9 cellular contexts compared by ENCODE assay signal in genomic region chr9:33517373-33517772, GRCh38. TPM values are rescaled to one million over a fixed set of nuclear protein-coding genes. Genes with fewer than 3 reads are reported as not detected.
DNase-seq lines count a peak whose midpoint lies in the region; ATAC-seq, FAIRE-seq and TF ChIP-seq lines count a peak whose summit lies in the region.
"Had no signal": no experiment of that assay in that cellular context is flagged by ENCODE, and none has a peak within 500 bp of the region (broad histone marks: within the 10 kb centered on the region; RNA-seq: fewer than 3 reads in every experiment).

No MANE protein-coding gene starts in this region.

- ATAC-seq in Panc1 (peak; percentile 85), GM21717 (IDR thresholded peaks at IDR 0.05; ENCODE audit: unreplicated experiment) (no peak)

- no TSS peak for BruUV-seq in Panc1 (replicated peaks; lab: Mats Ljungman, UMichigan)

- H3K27ac ChIP-seq in Panc1 (ENCODE audit: low read length) = no peak overlapping the region
- H3K27ac ChIP-seq in epithelial cell of prostate = peak overlapping the region; percentile 83
- no peak overlapping the region for H3K27ac ChIP-seq in prostate gland
- no peak overlapping the region for H3K27ac ChIP-seq in CD8-positive, alpha-beta memory T cell (ENCODE audit: low read depth, low read length)

- H3K4me1 ChIP-seq in Panc1 (ENCODE audit: control insufficient read depth, insufficient read depth, low read length) = no peaks in the 10 kb centered on the region
- no peaks in the 10 kb centered on the region for H3K4me1 ChIP-seq in prostate gland (replicated peaks)
- no peaks in the 10 kb centered on the region for H3K4me1 ChIP-seq in CD8-positive, alpha-beta memory T cell (ENCODE audit: insufficient read depth, low read length)

- peak; percentile 62 for FAIRE-seq in GM12892 (lab: Jason Lieb, UNC)

- H3K27me3 Mint-ChIP-seq in CD8-positive, alpha-beta memory T cell = peaks cover 2 to 24% of the 10 kb centered on the region in 2 donors

- CTCF ChIA-PET in Panc1 (lab: Charles Lee) = interaction anchor here (0.6 to 1.2 kb wide), 4 partner anchors 15 to 159 kb away, joined by 3 to 4 read pairs (median 4); partner anchors contain the start of gene AQP7
- CTCF ChIA-PET in CD8-positive, alpha-beta memory T cell (lab: Charles Lee) = interaction anchor here (0.8 to 1.0 kb wide), 2 partner anchors 58 to 125 kb away, joined by 3 read pairs; no protein-coding TSS in a partner anchor

- POLR2A ChIA-PET in Panc1 (lab: Charles Lee) = interaction anchor here (0.6 kb wide), 1 partner anchor 966 kb away, joined by 4 read pairs; no protein-coding TSS in a partner anchor
- POLR2A ChIA-PET in CD8-positive, alpha-beta memory T cell (lab: Charles Lee) = no interaction called here

- H3K36me3 ChIP-seq in Panc1 (ENCODE audit: control insufficient read depth, insufficient read depth, low read length) = no peaks in the 10 kb centered on the region
- no peaks in the 10 kb centered on the region for H3K36me3 ChIP-seq in prostate gland
- H3K36me3 ChIP-seq in CD8-positive, alpha-beta memory T cell (ENCODE audit: insufficient read depth, low read length) = no peaks in the 10 kb centered on the region

- TF ChIP-seq CTCF in Panc1 (IDR thresholded peaks at IDR 0.05) (peak; percentile 77), prostate gland (IDR thresholded peaks at IDR 0.05) (peak; percentile 21 to 55 (median 39))

- H3K4me1 Mint-ChIP-seq in CD8-positive, alpha-beta memory T cell = no peaks in the 10 kb centered on the region

- in situ Hi-C loops in Panc1 (cut with HindIII; ENCODE audit: low pct_unique_long_range_greater_than_20kb, low sequenced_read_pairs) = no loop called here

- TF ChIP-seq POLR2A in GM12892 (IDR thresholded peaks at IDR 0.05; ENCODE audit: low read depth, low read length) = no peak
- TF ChIP-seq POLR2A in prostate gland (IDR thresholded peaks at IDR 0.05) = no peak

- DNase-seq in AG20443 (ENCODE audit: low spot score) (peak; percentile 51), GM12892 (ENCODE audit: insufficient read length) (no peak), Panc1 (ENCODE audit: low read depth, low spot score) (no peak), epithelial cell of prostate (ENCODE audit: low read depth, low spot score) (no peak), prostate gland (ENCODE audit: low spot score) (no peak), GOT3 (lab: John Stamatoyannopoulos, UW) (no peak)
- DNase-seq in CD8-positive, alpha-beta memory T cell = no peak

- 83% methylated on average over 2 of the region's 2 CpGs for WGBS in prostate gland

- H3K36me3 Mint-ChIP-seq in CD8-positive, alpha-beta memory T cell = no peaks in the 10 kb centered on the region

- no peak overlapping the region for H3K4me3 ChIP-seq in Panc1 (ENCODE audit: low read depth in 2 of 2, low read length in 2 of 2)
- H3K4me3 ChIP-seq in prostate gland = no peak overlapping the region
- H3K4me3 ChIP-seq in CD8-positive, alpha-beta memory T cell (ENCODE audit: low read length) = no peak overlapping the region

- peak overlapping the region in 1 of 8 donors; percentile 26 for H3K27ac Mint-ChIP-seq in CD8-positive, alpha-beta memory T cell

- H3K9me3 ChIP-seq in Panc1 (ENCODE audit: control insufficient read depth, insufficient read depth, low read depth, low read length) = no peaks in the 10 kb centered on the region
- H3K9me3 ChIP-seq in prostate gland = no peaks in the 10 kb centered on the region
- no peaks in the 10 kb centered on the region for H3K9me3 ChIP-seq in CD8-positive, alpha-beta memory T cell (ENCODE audit: low read length)

- intact Hi-C loops in Panc1 (cut with micrococcal nuclease; ENCODE audit: unreplicated experiment) = no loop called here
- intact Hi-C loops in prostate gland (cut with DNase I) = no loop called here

- H3K27me3 ChIP-seq in Panc1 (ENCODE audit: control insufficient read depth, insufficient read depth, low read length) = no peaks in the 10 kb centered on the region
- no peaks in the 10 kb centered on the region for H3K27me3 ChIP-seq in prostate gland (replicated peaks; ENCODE audit: insufficient read depth)
- H3K27me3 ChIP-seq in CD8-positive, alpha-beta memory T cell (ENCODE audit: insufficient read depth, low read length, poor library complexity, severe bottlenecking) = no peaks in the 10 kb centered on the region

- peaks cover 0 to under 1% (median 0%) of the 10 kb centered on the region in 5 donors for H3K9me3 Mint-ChIP-seq in CD8-positive, alpha-beta memory T cell

- H3K4me3 Mint-ChIP-seq in CD8-positive, alpha-beta memory T cell = no peak overlapping the region

RNA-seq across cellular contexts. Expression of gene ANKRD18B, which starts 6.7 kb away (rescaled TPM):
- polyA plus RNA-seq in GM12892 (2012; ENCODE audit: missing spikeins) = not detected
- 7.3 TPM for total RNA-seq in Panc1 (2021; ENCODE audit: unreplicated experiment)
- polyA plus RNA-seq in Panc1 (2012; ENCODE audit: insufficient read length) = 1.2 TPM
- total RNA-seq in prostate gland = 10 to 100 TPM in 1 of 2 donors, 1 to 10 TPM in 1; 3.4 to 21.6 TPM
- under 1 TPM in 1 of 2 experiments, not detected in 1; 0.92 TPM for total RNA-seq in CD8-positive, alpha-beta memory T cell
- polyA plus RNA-seq in CD8-positive, alpha-beta memory T cell = not detected
- total RNA-seq: subcutaneous adipose tissue had no signal

RNA-seq across cellular contexts. Expression of gene NOL6, which starts 43.6 kb away (rescaled TPM):
- polyA plus RNA-seq in GM12892 (2012; ENCODE audit: missing spikeins) = 14.1 TPM
- total RNA-seq in Panc1 (2021; ENCODE audit: unreplicated experiment) = 75.1 TPM
- polyA plus RNA-seq in Panc1 (2012; ENCODE audit: insufficient read length) = 42.0 TPM
- 10 to 100 TPM; 28.6 to 30.9 TPM for total RNA-seq in prostate gland
- 10 to 100 TPM; 90.8 to 93.0 TPM for total RNA-seq in CD8-positive, alpha-beta memory T cell
- polyA plus RNA-seq in CD8-positive, alpha-beta memory T cell = 19.8 TPM
